In the genomic region with DNA sequence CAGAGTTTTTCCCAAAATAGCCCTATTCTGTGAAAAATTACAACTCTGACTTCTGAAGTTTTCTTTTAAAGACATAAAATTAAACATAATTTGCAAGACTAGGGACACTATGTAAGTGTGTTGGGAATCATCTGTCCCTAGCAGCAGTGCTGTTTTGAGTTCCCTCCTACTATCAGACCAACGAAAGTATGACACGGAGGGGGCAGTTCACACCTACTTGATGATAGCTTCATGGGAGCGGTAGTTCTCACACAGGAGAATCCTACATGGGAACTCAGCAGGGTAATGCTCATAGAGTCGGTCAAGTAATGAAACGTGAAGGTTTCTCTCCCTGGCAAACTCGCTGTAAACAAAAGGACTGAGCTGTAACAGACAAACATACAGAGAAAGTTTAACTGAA, we compare ENCODE assay signal across 26 cellular contexts.
DNase-seq lines count a peak whose midpoint lies in the region; ATAC-seq and TF ChIP-seq lines count a peak whose summit lies in the region.
"Had no signal": no experiment of that assay in that cellular context is flagged by ENCODE, and none has a peak within 500 bp of the region (broad histone marks: within the 10 kb centered on the region; RNA-seq: fewer than 3 reads in every experiment).

No MANE protein-coding gene starts in this region.

- ATAC-seq in WTC11 (no peak), HG03378 (IDR thresholded peaks at IDR 0.05; ENCODE audit: unreplicated experiment) (no peak)
- ATAC-seq in activated T-helper 17 cell treated with anti-CD3 and anti-CD28 coated beads, Interleukin-2, amount 50 U/mL, for 72 hours (replicated peaks): no peak
- ATAC-seq: GM12878 had no signal

- no peaks in the 10 kb centered on the region for H3K9me3 ChIP-seq in endodermal cell (ENCODE audit: control insufficient read depth, low read length)
- H3K9me3 ChIP-seq in H9 (ENCODE audit: control insufficient read depth, low read depth, low read length): no peaks in the 10 kb centered on the region
- no peaks in the 10 kb centered on the region for H3K9me3 ChIP-seq in WERI-Rb-1 (ENCODE audit: severe bottlenecking)
- H3K9me3 ChIP-seq: BE2C had no signal

- no peak overlapping the region for H3K56ac ChIP-seq in mesendoderm (ENCODE audit: low read length)
- no peak overlapping the region for H3K56ac ChIP-seq in H9 (ENCODE audit: insufficient read length, low read depth, low read length)

- POLR2A ChIA-PET in WTC11 (lab: Charles Lee): no interaction called here

- peak overlapping the region; percentile 23; the same call in 1 of the 2 replicates for H3K27ac Mint-ChIP-seq in WTC11
- H3K27ac Mint-ChIP-seq in endodermal cell: no peak overlapping the region
- H3K27ac Mint-ChIP-seq in H9: no peak overlapping the region; a peak in 1 of 7 replicates
- no peak overlapping the region for H3K27ac Mint-ChIP-seq in activated T-helper 17 cell treated with anti-CD3 and anti-CD28 coated beads, Interleukin-2, amount 50 U/mL, for 72 hours
- H3K27ac Mint-ChIP-seq: CD4-positive, alpha-beta memory T cell; CD4-positive, CD25-positive, alpha-beta regulatory T cell had no signal

- no peak overlapping the region for H2BK5ac ChIP-seq in mesendoderm (ENCODE audit: low read length)
- H2BK5ac ChIP-seq in H9 (ENCODE audit: insufficient read length, low read length): no peak overlapping the region

- H3K14ac ChIP-seq in H9 (ENCODE audit: insufficient read depth, low read length): no peak overlapping the region

- H3K4me1 Mint-ChIP-seq in WTC11: peaks cover 21% of the 10 kb centered on the region
- H3K4me1 Mint-ChIP-seq in endodermal cell: no peaks in the 10 kb centered on the region
- H3K4me1 Mint-ChIP-seq in H9: peaks cover 16 to 25% of the 10 kb centered on the region in 2 experiments
- H3K4me1 Mint-ChIP-seq in activated T-helper 17 cell treated with anti-CD3 and anti-CD28 coated beads, Interleukin-2, amount 50 U/mL, for 72 hours: peaks cover 12% of the 10 kb centered on the region
- H3K4me1 Mint-ChIP-seq: CD14-positive monocyte had no signal

- H2BK20ac ChIP-seq in H9 (ENCODE audit: low read depth, low read length, poor library complexity, severe bottlenecking): no peak overlapping the region

- no peaks in the 10 kb centered on the region for H3K4me1 ChIP-seq in endodermal cell (ENCODE audit: control insufficient read depth, insufficient read depth, low read length)
- no peaks in the 10 kb centered on the region for H3K4me1 ChIP-seq in mesendoderm (ENCODE audit: control insufficient read depth, low read depth, low read length)
- peaks cover 3% of the 10 kb centered on the region; the same call in 1 of the 2 replicates for H3K4me1 ChIP-seq in H9 (ENCODE audit: insufficient read depth, low read length)
- H3K4me1 ChIP-seq: BLaER1 had no signal

- H2BK120ac ChIP-seq in mesendoderm (ENCODE audit: low read depth, low read length) (no peak overlapping the region), H9 (ENCODE audit: low read depth, low read length, poor library complexity, severe bottlenecking) (no peak overlapping the region)

- H3K4me3 ChIP-seq in endodermal cell (ENCODE audit: low read length): no peak overlapping the region
- H3K4me3 ChIP-seq in mesendoderm (ENCODE audit: low read length): no peak overlapping the region
- H3K4me3 ChIP-seq in WERI-Rb-1 (ENCODE audit: low read depth, low read length): no peak overlapping the region
- H3K4me3 ChIP-seq: BLaER1, GM12878 had no signal

- H3K4ac ChIP-seq in mesendoderm (ENCODE audit: low read depth, low read length) (no peak overlapping the region), H9 (ENCODE audit: low read depth, low read length) (no peak overlapping the region)

- H3K27me3 ChIP-seq in endodermal cell (ENCODE audit: control insufficient read depth, insufficient read depth, low read length, poor library complexity, severe bottlenecking) (no peaks in the 10 kb centered on the region), mesendoderm (ENCODE audit: insufficient read depth, low read length, poor library complexity) (no peaks in the 10 kb centered on the region), H9 (ENCODE audit: insufficient read depth, low read length) (no peaks in the 10 kb centered on the region), WERI-Rb-1 (ENCODE audit: insufficient read depth, low read depth, severe bottlenecking) (no peaks in the 10 kb centered on the region)
- H3K27me3 ChIP-seq: BE2C, BLaER1 had no signal

- H3K4me2 ChIP-seq in mesendoderm (ENCODE audit: low read length): no peak overlapping the region
- no peak overlapping the region for H3K4me2 ChIP-seq in H9 (ENCODE audit: insufficient read depth, insufficient read length, low read length)
- H3K4me2 ChIP-seq: BLaER1 had no signal

- H2AFZ ChIP-seq in H9 (ENCODE audit: low read length): no peak overlapping the region

- H3K9me3 Mint-ChIP-seq in WTC11 (no peaks in the 10 kb centered on the region), endodermal cell (no peaks in the 10 kb centered on the region), H9 (no peaks in the 10 kb centered on the region)
- H3K9me3 Mint-ChIP-seq in activated T-helper 17 cell treated with anti-CD3 and anti-CD28 coated beads, Interleukin-2, amount 50 U/mL, for 72 hours: no peaks in the 10 kb centered on the region
- H3K9me3 Mint-ChIP-seq: CD4-positive, alpha-beta memory T cell; CD4-positive, CD25-positive, alpha-beta regulatory T cell; CD8-positive, alpha-beta memory T cell had no signal

- WGBS in endodermal cell (ENCODE audit: insufficient coverage in 1 of 2, insufficient read length in 1 of 2), 2 experiments: 91 to 93% methylated on average over 6 of the region's 6 CpGs
- no CpG with 5 or more reads among the region's 6 CpGs for WGBS in mesendoderm (ENCODE audit: extremely low coverage, insufficient coverage, low lambda C conversion rate)
- WGBS in H9 (ENCODE audit: extremely low coverage, insufficient read length, low lambda C conversion rate): no CpG with 5 or more reads among the region's 6 CpGs

- H4K91ac ChIP-seq in H9 (ENCODE audit: insufficient read length, low read depth, low read length): no peak overlapping the region

- H3K79me1 ChIP-seq in mesendoderm (ENCODE audit: low read length): peaks cover 2% of the 10 kb centered on the region
- no peaks in the 10 kb centered on the region for H3K79me1 ChIP-seq in H9 (ENCODE audit: insufficient read depth, low read depth, low read length, poor library complexity, severe bottlenecking)

- H3T11ph ChIP-seq in H9 (ENCODE audit: low read length): no peak overlapping the region

- H3K23me2 ChIP-seq in H9 (ENCODE audit: insufficient read length, low read depth, low read length, poor library complexity, severe bottlenecking): no peaks in the 10 kb centered on the region

- no peak for TF ChIP-seq CTCF in WTC11 (IDR thresholded peaks at IDR 0.05)
- TF ChIP-seq CTCF in endodermal cell (conservative IDR thresholded peaks at IDR 0.05): no peak
- TF ChIP-seq CTCF in H9 (conservative IDR thresholded peaks at IDR 0.05): no peak
- TF ChIP-seq CTCF in WERI-Rb-1 (IDR thresholded peaks at IDR 0.05; ENCODE audit: low read depth, low read length): no peak

- H3K9ac ChIP-seq in endodermal cell (ENCODE audit: extremely low read depth, low read length, poor library complexity, severe bottlenecking) (no peak overlapping the region), mesendoderm (ENCODE audit: low read length) (no peak overlapping the region), H9 (ENCODE audit: extremely low read depth, insufficient read length, low read length) (no peak overlapping the region)
- H3K9ac ChIP-seq: BLaER1 had no signal

- H3K27ac ChIP-seq in endodermal cell (ENCODE audit: low read depth, low read length) (no peak overlapping the region), mesendoderm (ENCODE audit: low read depth, low read length) (no peak overlapping the region), H9 (ENCODE audit: insufficient read length, low read depth, low read length) (no peak overlapping the region), WERI-Rb-1 (no peak overlapping the region)
- H3K27ac ChIP-seq: BLaER1 had no signal

- CTCF ChIA-PET in WTC11 (lab: Charles Lee): interaction anchor here (1.8 to 2.2 kb wide), 2 partner anchors 8 to 124 kb away, joined by 6 to 7 read pairs; no protein-coding TSS in a partner anchor

- H2BK12ac ChIP-seq in H9 (ENCODE audit: insufficient read length, low read depth, low read length): no peak overlapping the region

- H4K20me1 ChIP-seq in H9 (ENCODE audit: control insufficient read depth, insufficient read depth, insufficient read length): no peaks in the 10 kb centered on the region
- H4K20me1 ChIP-seq: BLaER1 had no signal

- peaks cover 88% of the 10 kb centered on the region for H3K36me3 ChIP-seq in endodermal cell (ENCODE audit: control insufficient read depth, insufficient read depth, low read length)
- H3K36me3 ChIP-seq in mesendoderm (ENCODE audit: control insufficient read depth, insufficient read depth, low read length): no peaks in the 10 kb centered on the region
- peaks cover 55% of the 10 kb centered on the region for H3K36me3 ChIP-seq in WERI-Rb-1

- no peak overlapping the region for H2AK5ac ChIP-seq in mesendoderm (ENCODE audit: low read length)
- no peak overlapping the region for H2AK5ac ChIP-seq in H9 (ENCODE audit: insufficient read length, low read length)

- no peak overlapping the region for H2BK15ac ChIP-seq in mesendoderm (replicated peaks; ENCODE audit: low read depth)
- no peak overlapping the region for H2BK15ac ChIP-seq in H9 (ENCODE audit: low read depth, low read length)

- H4K8ac ChIP-seq in mesendoderm (ENCODE audit: low read depth, low read length): no peak overlapping the region
- H4K8ac ChIP-seq in H9 (replicated peaks; ENCODE audit: insufficient read length, low read depth, low read length): no peak overlapping the region

- H3K18ac ChIP-seq in mesendoderm (ENCODE audit: low read length) (no peak overlapping the region), H9 (ENCODE audit: insufficient read length, low read depth, low read length) (no peak overlapping the region)

- H3K4me3 Mint-ChIP-seq in WTC11 (no peak overlapping the region), endodermal cell (no peak overlapping the region), H9 (no peak overlapping the region)
- no peak overlapping the region for H3K4me3 Mint-ChIP-seq in activated T-helper 17 cell treated with anti-CD3 and anti-CD28 coated beads, Interleukin-2, amount 50 U/mL, for 72 hours
- H3K4me3 Mint-ChIP-seq: CD14-positive monocyte; CD4-positive, alpha-beta memory T cell; CD4-positive, CD25-positive, alpha-beta regulatory T cell; CD8-positive, alpha-beta memory T cell had no signal

- no peak overlapping the region for H3K23ac ChIP-seq in mesendoderm (ENCODE audit: low read length)
- no peak overlapping the region for H3K23ac ChIP-seq in H9 (ENCODE audit: insufficient read length, low read depth, low read length)

- DNase-seq in NCI-H460 (ENCODE audit: extremely low read depth, low read depth): peak; percentile 12
- DNase-seq in WTC11 (ENCODE audit: low spot score): no peak
- DNase-seq in endodermal cell: peak; percentile 68
- DNase-seq in mesendoderm: peak; percentile 52
- DNase-seq in H9: no peak
- no peak for DNase-seq in WERI-Rb-1
- DNase-seq: 8988T; ACHN; BE2C; C1 segment of cervical spinal cord; CD4-positive, alpha-beta memory T cell; CD4-positive, CD25-positive, alpha-beta regulatory T cell; CD8-positive, alpha-beta memory T cell; COR-L47; DMS 273 treated with DMSO at 0.1 percent for 48 hours; DMS153; DMS53; DMS79; DND-41; EL; GDM1 had no signal

- no peaks in the 10 kb centered on the region for H3K27me3 Mint-ChIP-seq in WTC11 (ENCODE audit: low read depth)
- no peaks in the 10 kb centered on the region for H3K27me3 Mint-ChIP-seq in endodermal cell (ENCODE audit: insufficient read depth)
- H3K27me3 Mint-ChIP-seq in H9 (ENCODE audit: low read depth): no peaks in the 10 kb centered on the region
- H3K27me3 Mint-ChIP-seq in activated T-helper 17 cell treated with anti-CD3 and anti-CD28 coated beads, Interleukin-2, amount 50 U/mL, for 72 hours: no peaks in the 10 kb centered on the region
- H3K27me3 Mint-ChIP-seq: CD4-positive, alpha-beta memory T cell; CD4-positive, CD25-positive, alpha-beta regulatory T cell; CD8-positive, alpha-beta memory T cell had no signal

- H3K36me3 Mint-ChIP-seq in WTC11 (peaks cover 26% of the 10 kb centered on the region), endodermal cell (ENCODE audit: low read depth) (peaks cover 53% of the 10 kb centered on the region), H9 (ENCODE audit: insufficient read depth in 1 of 3, low read depth in 3 of 3) (peaks cover 10 to 38% (median 30%) of the 10 kb centered on the region in 3 experiments)
- peaks cover 98% of the 10 kb centered on the region for H3K36me3 Mint-ChIP-seq in activated T-helper 17 cell treated with anti-CD3 and anti-CD28 coated beads, Interleukin-2, amount 50 U/mL, for 72 hours (ENCODE audit: low read depth)

- H4K5ac ChIP-seq in mesendoderm (ENCODE audit: low read length) (no peak overlapping the region), H9 (ENCODE audit: insufficient read length, low read depth, low read length) (no peak overlapping the region)

- H3K79me2 ChIP-seq in mesendoderm (ENCODE audit: control insufficient read depth, insufficient read depth, low read length): no peaks in the 10 kb centered on the region
- no peaks in the 10 kb centered on the region for H3K79me2 ChIP-seq in H9 (ENCODE audit: insufficient read depth, low read length)

Comparison
In these comparisons a context has a peak if more than half of its experiments do, and no peak if none do; other contexts are left out.
1. DNase-seq: peak in NCI-H460 (single experiment), endodermal cell (single experiment) and mesendoderm (single experiment); none in WTC11 (single experiment), H9 (single experiment) and WERI-Rb-1 (single experiment).